Comparison of ENCODE assay signal across 18 cellular contexts in genomic region chr16:73042807-73043206, GRCh38. TPM values are rescaled to one million over a fixed set of nuclear protein-coding genes. Genes with fewer than 3 reads are reported as not detected.
DNase-seq lines count a peak whose midpoint lies in the region; ATAC-seq, FAIRE-seq and TF ChIP-seq lines count a peak whose summit lies in the region.
"Had no signal": no experiment of that assay in that cellular context is flagged by ENCODE, and none has a peak within 500 bp of the region (broad histone marks: within the 10 kb centered on the region; RNA-seq: fewer than 3 reads in every experiment).

No MANE protein-coding gene starts in this region.

- CTCF ChIA-PET in GM12878 (lab: Yijun Ruan, JAX) = interaction anchor here (11.3 kb wide), 1 partner anchor 210 kb away, joined by 57 read pairs; no protein-coding TSS in a partner anchor
- CTCF ChIA-PET in activated naive CD4-positive, alpha-beta T cell treated with anti-CD3 and anti-CD28 coated beads, Interleukin-2, amount 10 ng/mL, durations not matched to agents 7 days and 5 days (lab: Charles Lee) = no interaction called here

- SMC1A ChIA-PET in GM12878 (lab: Charles Lee; ENCODE audit: uncharacterized antibody, unreplicated experiment) = interaction anchor here (0.8 to 3.0 kb wide), 5 partner anchors 9 to 186 kb away, joined by 3 to 16 read pairs (median 5); no protein-coding TSS in a partner anchor

- peak overlapping the region; percentile 64 for H3K27ac Mint-ChIP-seq in neural crest cell (ENCODE audit: unreplicated experiment)
- H3K27ac Mint-ChIP-seq in activated naive CD4-positive, alpha-beta T cell treated with anti-CD3 and anti-CD28 coated beads, Interleukin-2, amount 10 ng/mL, durations not matched to agents 7 days and 5 days = no peak overlapping the region
- H3K27ac Mint-ChIP-seq: activated naive CD4-positive, alpha-beta T cell treated with anti-CD3 and anti-CD28 coated beads for 36 hours; effector memory CD8-positive, alpha-beta T cell had no signal

- TF ChIP-seq RAD21 in GM12878 (IDR thresholded peaks at IDR 0.05; ENCODE audit: insufficient read depth, low read depth, low read length) = no peak

- no peaks in the 10 kb centered on the region for H3K36me3 Mint-ChIP-seq in neural crest cell (ENCODE audit: low read depth)
- H3K36me3 Mint-ChIP-seq in activated naive CD4-positive, alpha-beta T cell treated with anti-CD3 and anti-CD28 coated beads, Interleukin-2, amount 10 ng/mL, durations not matched to agents 7 days and 5 days = no peaks in the 10 kb centered on the region
- H3K36me3 Mint-ChIP-seq: natural killer cell had no signal

- no peak for TF ChIP-seq POLR2A in GM12892 (IDR thresholded peaks at IDR 0.05; ENCODE audit: low read depth, low read length)
- no peak for TF ChIP-seq POLR2A in GM12878 (IDR thresholded peaks at IDR 0.05; ENCODE audit: low read depth, low read length)
- TF ChIP-seq POLR2A in stomach (IDR thresholded peaks at IDR 0.05) = no peak

- H3K79me2 ChIP-seq in GM12878 (ENCODE audit: control insufficient read depth, insufficient read depth, low read length) = peaks cover 47% of the 10 kb centered on the region

- H3K9ac ChIP-seq in GM12878 (ENCODE audit: control insufficient read depth, insufficient read depth, low read length) = peak overlapping the region; percentile 48

- TF ChIP-seq EP300 in GM12878 (IDR thresholded peaks at IDR 0.05; ENCODE audit: borderline replicate concordance in 1 of 2, control insufficient read depth in 1 of 2, low read depth in 2 of 2, low read length in 2 of 2) (no peak), stomach (IDR thresholded peaks at IDR 0.05) (no peak)

- H3K27me3 ChIP-seq in GM12878 (replicated peaks in 1 of 2; ENCODE audit: control insufficient read depth in 2 of 2, insufficient read depth in 2 of 2, low read length in 1 of 2) = no peaks in the 10 kb centered on the region
- peaks cover 0 to 6% (median 0%) of the 10 kb centered on the region in 3 donors for H3K27me3 ChIP-seq in stomach

- POLR2A ChIA-PET in GM12878 (lab: Charles Lee) = interaction anchor here (0.9 kb wide), 1 partner anchor 14 kb away, joined by 3 read pairs; no protein-coding TSS in a partner anchor

- H3K9me3 ChIP-seq in GM12878 (replicated peaks; ENCODE audit: control insufficient read depth, insufficient read depth, low read length) (no peaks in the 10 kb centered on the region), stomach (no peaks in the 10 kb centered on the region)

- H3K4me1 Mint-ChIP-seq in neural crest cell = peaks cover 85% of the 10 kb centered on the region
- peaks cover 5% of the 10 kb centered on the region for H3K4me1 Mint-ChIP-seq in activated naive CD4-positive, alpha-beta T cell treated with anti-CD3 and anti-CD28 coated beads, Interleukin-2, amount 10 ng/mL, durations not matched to agents 7 days and 5 days

- peak overlapping the region; percentile 20 for H3K4me3 Mint-ChIP-seq in neural crest cell
- no peak overlapping the region for H3K4me3 Mint-ChIP-seq in activated naive CD4-positive, alpha-beta T cell treated with anti-CD3 and anti-CD28 coated beads, Interleukin-2, amount 10 ng/mL, durations not matched to agents 7 days and 5 days
- H3K4me3 Mint-ChIP-seq: activated naive CD4-positive, alpha-beta T cell treated with anti-CD3 and anti-CD28 coated beads for 36 hours; activated T-cell treated with anti-CD3 and anti-CD28 coated beads, Interleukin-2, amount 50 U/mL, for 4 hours; effector memory CD8-positive, alpha-beta T cell; natural killer cell had no signal

- RAD21 ChIA-PET in GM12878 (lab: Charles Lee; ENCODE audit: unreplicated experiment) = interaction anchor here (1.0 to 3.0 kb wide), 4 partner anchors 10 to 247 kb away, joined by 3 to 14 read pairs (median 6); no protein-coding TSS in a partner anchor

- H3K27ac ChIP-seq in GM12878 (ENCODE audit: control insufficient read depth, insufficient read depth) (peak overlapping the region; percentile 3), stomach (peak overlapping the region in 3 of 5 donors; percentile 93 to 98 (median 96))
- H3K27ac ChIP-seq: RWPE1 had no signal

- H2AFZ ChIP-seq in GM12878 (ENCODE audit: control insufficient read depth, low read depth, low read length) = no peak overlapping the region; the same call in 1 of the 2 replicates

- H3K4me3 ChIP-seq in GM12878 = no peak overlapping the region; the same call in 1 of the 2 replicates
- H3K4me3 ChIP-seq in stomach = no peak overlapping the region

- H3K27me3 Mint-ChIP-seq in neural crest cell (ENCODE audit: low read depth) = no peaks in the 10 kb centered on the region
- peaks cover 61% of the 10 kb centered on the region for H3K27me3 Mint-ChIP-seq in activated naive CD4-positive, alpha-beta T cell treated with anti-CD3 and anti-CD28 coated beads, Interleukin-2, amount 10 ng/mL, durations not matched to agents 7 days and 5 days

- intact Hi-C loops in GM12878 (cut with micrococcal nuclease; ENCODE audit: unreplicated experiment) = no loop called here
- intact Hi-C loops in stomach (cut with DNase I; ENCODE audit: low total_unique reads) = loop anchor here (10.0 kb wide), 1 partner anchor 198 kb away; no protein-coding TSS in a partner anchor

- H3K36me3 ChIP-seq in GM12878 (ENCODE audit: control insufficient read depth in 2 of 2, insufficient read depth in 2 of 2, low read length in 1 of 2) (no peaks in the 10 kb centered on the region), stomach (no peaks in the 10 kb centered on the region)

- WGBS in GM12878 (ENCODE audit: insufficient coverage, insufficient replicate concordance, low lambda C conversion rate, missing lambda C conversion rate) = 55% methylated on average over 4 of the region's 4 CpGs
- WGBS in stomach, 5 donors = 78 to 100% (median 95%) methylated on average over 4 of the region's 4 CpGs

- peak; percentile 5 for FAIRE-seq in GM12892 (lab: Jason Lieb, UNC)
- FAIRE-seq in GM12878 (lab: Jason Lieb, UNC) = no peak

- no TSS peak for BruUV-seq in GM12878 (replicated peaks; lab: Mats Ljungman, UMichigan)

- no peaks in the 10 kb centered on the region for H3K9me3 Mint-ChIP-seq in neural crest cell
- H3K9me3 Mint-ChIP-seq in activated naive CD4-positive, alpha-beta T cell treated with anti-CD3 and anti-CD28 coated beads, Interleukin-2, amount 10 ng/mL, durations not matched to agents 7 days and 5 days = no peaks in the 10 kb centered on the region
- H3K9me3 Mint-ChIP-seq: activated naive CD4-positive, alpha-beta T cell treated with anti-CD3 and anti-CD28 coated beads for 36 hours; activated T-cell treated with anti-CD3 and anti-CD28 coated beads, Interleukin-2, amount 50 U/mL, for 4 hours; effector memory CD8-positive, alpha-beta T cell; natural killer cell had no signal

- no peaks in the 10 kb centered on the region for H4K20me1 ChIP-seq in GM12878 (ENCODE audit: control insufficient read depth, insufficient read depth)

- TF ChIP-seq CTCF in GM12878 (IDR thresholded peaks at IDR 0.05 in 2 of 3, conservative IDR thresholded peaks at IDR 0.05 in 1 of 3; ENCODE audit: control insufficient read depth in 2 of 3, extremely low read depth in 1 of 3, insufficient read depth in 1 of 3, low read depth in 3 of 3, low read length in 3 of 3) (no peak), neural crest cell (conservative IDR thresholded peaks at IDR 0.05) (no peak), stomach (IDR thresholded peaks at IDR 0.05) (no peak)

- in situ Hi-C loops in GM12878 (cut with MboI) = no loop called here

- peak overlapping the region; percentile 73 for H3K4me2 ChIP-seq in GM12878 (ENCODE audit: control insufficient read depth, insufficient read depth)

- ATAC-seq in GM12878 (peak; percentile 19; the same call in 1 of the 3 replicates), HG03097 (IDR thresholded peaks at IDR 0.05; ENCODE audit: low FRiP score, unreplicated experiment) (no peak), GM19455 (IDR thresholded peaks at IDR 0.05; ENCODE audit: unreplicated experiment) (no peak)
- ATAC-seq: activated T-cell treated with anti-CD3 and anti-CD28 coated beads, Interleukin-2, amount 50 U/mL, for 4 hours; effector memory CD8-positive, alpha-beta T cell; natural killer cell had no signal

- H3K4me1 ChIP-seq in GM12878 (ENCODE audit: control insufficient read depth, insufficient read depth, low read length) (peaks cover 57% of the 10 kb centered on the region), stomach (peaks cover 17 to 77% (median 49%) of the 10 kb centered on the region in 4 donors)

- DNase-seq in GM12892 (ENCODE audit: insufficient read length) (no peak), GM12878 (ENCODE audit: low read depth, low spot score) (no peak), neural crest cell (ENCODE audit: low read depth, low spot score) (no peak), stomach (no peak), kidney tubule cell (ENCODE audit: low spot score) (no peak)
- no peak for DNase-seq in activated naive CD4-positive, alpha-beta T cell treated with anti-CD3 and anti-CD28 coated beads, Interleukin-2, amount 10 ng/mL, durations not matched to agents 7 days and 5 days
- DNase-seq: activated naive CD4-positive, alpha-beta T cell treated with anti-CD3 and anti-CD28 coated beads for 36 hours; activated T-cell treated with anti-CD3 and anti-CD28 coated beads, Interleukin-2, amount 50 U/mL, for 4 hours; effector memory CD8-positive, alpha-beta T cell; GDM1; GOT3; Karpas-422; natural killer cell; NCI-H2029; T1000 had no signal

TF ChIP-seq in GM12878, 131 proteins besides CTCF, POLR2A, EP300 and RAD21 (continues in another document):
- TF ChIP-seq CHD4 (IDR thresholded peaks at IDR 0.05) (no peak), RUNX3 (IDR thresholded peaks at IDR 0.05; ENCODE audit: low read length) (0 out of 2 replicates have a peak, but pooled peaks have one; percentile 33), ZNF384 (IDR thresholded peaks at IDR 0.05; ENCODE audit: borderline replicate concordance, low read depth, low read length) (no peak)

RNA-seq across cellular contexts. Expression of gene ZFHX3, which starts 5.1 kb away (rescaled TPM):
- polyA plus RNA-seq in GM12892 (2012; ENCODE audit: missing spikeins) = 4.2 TPM
- total RNA-seq in GM12878 (2013; cell fraction: nucleolus; rRNA removed) = 31.8 and 32.2 TPM in 2 replicates
- total RNA-seq in GM12878 (2014; rRNA removed) (1.5 and 1.6 TPM in 2 replicates), GM12878 (2014; rRNA removed; fragmentation: Illumina TruSeq; extraction: Trizol) (1.4 and 2.4 TPM in 2 replicates), GM12878 (2021) (7.8 and 8.6 TPM in 2 replicates), neural crest cell (40.1 and 46.0 TPM in 2 replicates), stomach (10 to 100 TPM; 11.7 to 27.5 (median 13.6) TPM)
- polyA plus RNA-seq in GM12878 (2011; ENCODE audit: low read depth) = 1.5 TPM
- polyA plus RNA-seq in GM12878 (2011; rRNA removed) (1.3 and 1.5 TPM in 2 replicates), GM12878 (2014; fragmentation: Illumina TruSeq; extraction: Trizol) (3.2 and 3.4 TPM in 2 replicates), GM12878 (2014; fragmentation: Nextera tagmentation; extraction: Ambion mirVana) (1 to 10 TPM in 1 of 2 experiments, under 1 TPM in 1; 0.68 to 3.5 TPM), GM12878 (2014; rRNA removed) (2.1 and 2.4 TPM in 2 replicates), GM12878 (2016; fragmentation: Nextera tagmentation; extraction: Ambion mirVana) (1 to 10 TPM; 2.0 to 2.8 TPM), stomach (1 to 10 TPM; 1.1 to 2.1 (median 1.5) TPM)
- 0.79 and 0.90 TPM in 2 replicates for polyA plus RNA-seq in GM12878 (2011; cell fraction: cytosol; rRNA removed)
- polyA plus RNA-seq in GM12878 (2011; cell fraction: nucleus; rRNA removed) = 1.6 and 2.4 TPM in 2 replicates
- 2.3 and 3.5 TPM in 2 replicates for polyA plus RNA-seq in GM12878 (2012)
- polyA minus RNA-seq in GM12878 (2011; rRNA and poly(A)+ RNA removed) = 5.3 and 6.6 TPM in 2 replicates
- 2.9 and 3.2 TPM in 2 replicates for polyA minus RNA-seq in GM12878 (2011; cell fraction: cytosol; rRNA and poly(A)+ RNA removed)
- 6.0 and 15.7 TPM in 2 replicates for polyA minus RNA-seq in GM12878 (2011; cell fraction: nucleus; rRNA and poly(A)+ RNA removed)
